In the genomic region with DNA sequence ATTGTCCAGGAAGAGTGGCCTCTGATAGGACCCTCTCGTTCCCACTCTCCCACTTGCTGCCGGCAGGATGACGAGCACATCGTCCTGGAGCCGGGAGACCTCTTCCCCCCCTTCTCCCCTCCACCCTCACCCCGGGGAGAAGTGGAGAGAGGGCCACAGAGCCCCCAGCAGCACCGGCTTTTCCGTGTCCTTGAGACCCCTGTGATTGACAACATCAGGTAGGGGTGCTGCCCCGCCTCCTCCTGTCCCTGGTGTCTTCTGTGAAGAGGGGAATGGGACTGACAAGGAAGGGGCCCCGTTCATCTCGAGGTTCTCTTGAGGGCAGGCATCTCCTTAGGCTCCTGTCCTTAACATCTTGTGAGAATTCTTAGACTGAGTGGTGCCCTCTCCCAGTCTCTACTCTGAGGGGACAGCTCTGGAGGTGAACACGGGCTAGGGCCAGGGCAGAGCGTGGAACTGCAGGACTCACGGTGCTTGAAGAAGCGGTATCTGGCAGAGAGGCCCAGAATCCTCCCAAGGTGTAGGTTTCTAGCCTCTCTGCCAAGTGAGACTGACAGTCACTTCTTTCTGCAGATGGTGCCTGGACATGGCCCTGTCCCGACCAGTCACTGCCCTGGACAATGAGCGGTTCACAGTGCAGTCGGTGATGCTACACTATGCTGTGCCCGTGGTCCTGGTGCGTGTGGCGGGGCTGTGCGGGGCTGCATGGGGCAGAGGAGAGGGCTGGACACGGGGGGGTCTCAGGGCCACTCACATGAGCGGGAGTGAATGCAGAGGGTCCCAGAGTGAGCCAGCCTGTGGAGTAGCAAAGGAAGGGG, we compare ENCODE assay signal across 20 cellular contexts. TPM values are rescaled to one million over a fixed set of nuclear protein-coding genes. Genes with fewer than 3 reads are reported as not detected.
DNase-seq lines count a peak whose midpoint lies in the region; ATAC-seq, FAIRE-seq and TF ChIP-seq lines count a peak whose summit lies in the region.
"Had no signal": no experiment of that assay in that cellular context is flagged by ENCODE, and none has a peak within 500 bp of the region (broad histone marks: within the 10 kb centered on the region; RNA-seq: fewer than 3 reads in every experiment).

No MANE protein-coding gene starts in this region.

- H3K4me3 Mint-ChIP-seq in CD4-positive, CD25-positive, alpha-beta regulatory T cell, result no peak overlapping the region
- H3K4me3 Mint-ChIP-seq in nephron progenitor cell, result no peak overlapping the region

- FAIRE-seq in D721Med (lab: Jason Lieb, UNC), result no peak

- H3K4me2 ChIP-seq in BLaER1, result peak overlapping the region; percentile 96

- peak overlapping the region; percentile 80 for H3K9ac ChIP-seq in BLaER1

- no peak for ATAC-seq in CD4-positive, CD25-positive, alpha-beta regulatory T cell (ENCODE audit: low read depth in 2 of 2)
- ATAC-seq: body of pancreas, left colon, mucosa of descending colon had no signal

- H3K4me1 Mint-ChIP-seq in CD4-positive, CD25-positive, alpha-beta regulatory T cell, result peaks cover 7 to 31% (median 15%) of the 10 kb centered on the region in 4 donors
- peaks cover 22% of the 10 kb centered on the region for H3K4me1 Mint-ChIP-seq in nephron progenitor cell

- H3K27ac ChIP-seq in BLaER1 (peak overlapping the region; percentile 96), cingulate gyrus (ENCODE audit: low read depth, low read length) (peak overlapping the region; percentile 39)
- no peak overlapping the region for H3K27ac ChIP-seq in CD4-positive, CD25-positive, alpha-beta regulatory T cell (ENCODE audit: insufficient read depth, low read length, poor library complexity, severe bottlenecking)
- H3K27ac ChIP-seq: sigmoid colon, WERI-Rb-1 had no signal

- peaks cover 96% of the 10 kb centered on the region for H3K4me1 ChIP-seq in BLaER1
- H3K4me1 ChIP-seq in CD4-positive, CD25-positive, alpha-beta regulatory T cell (ENCODE audit: control insufficient read depth, insufficient read depth, low read length, poor library complexity, severe bottlenecking), result peaks cover 17% of the 10 kb centered on the region
- H3K4me1 ChIP-seq: BE2C had no signal

- peaks cover 0 to 1% (median 0%) of the 10 kb centered on the region in 7 donors for H3K9me3 Mint-ChIP-seq in CD4-positive, CD25-positive, alpha-beta regulatory T cell
- no peaks in the 10 kb centered on the region for H3K9me3 Mint-ChIP-seq in nephron progenitor cell

- DNase-seq in CD4-positive, CD25-positive, alpha-beta regulatory T cell, result no peak
- DNase-seq in nephron progenitor cell (no peak), NCI-H2081 (lab: John Stamatoyannopoulos, UW) (no peak), D721Med (ENCODE audit: insufficient read length, low spot score) (no peak)
- DNase-seq in stimulated activated naive CD4-positive, alpha-beta T cell treated with Interleukin-2 at 50 U/mL for 16 hours (lab: John Stamatoyannopoulos, UW), result no peak
- DNase-seq: BE2C; cortex of kidney; foreskin melanocyte; HCEC 1CT; KBM-7; left colon; mucosa of descending colon; NCI-H2029 treated with DMSO at 0.1 percent for 48 hours; NCI-H510A; sigmoid colon; stimulated activated CD4-positive, alpha-beta T cell treated with anti-CD3 and anti-CD28 coated beads, Interleukin-2, amount 100 ng/mL, for 24 hours; WERI-Rb-1 had no signal

- peaks cover 28% of the 10 kb centered on the region for H3K36me3 ChIP-seq in BLaER1
- H3K36me3 ChIP-seq in CD4-positive, CD25-positive, alpha-beta regulatory T cell (ENCODE audit: control insufficient read depth, insufficient read depth, low read length), result peaks cover 19% of the 10 kb centered on the region

- no peaks in the 10 kb centered on the region for H4K20me1 ChIP-seq in BLaER1

- no peaks in the 10 kb centered on the region for H3K27me3 Mint-ChIP-seq in CD4-positive, CD25-positive, alpha-beta regulatory T cell
- peaks cover 7% of the 10 kb centered on the region for H3K27me3 Mint-ChIP-seq in nephron progenitor cell (ENCODE audit: low read depth, poor library complexity)

- no peaks in the 10 kb centered on the region for H3K9me3 ChIP-seq in BLaER1
- no peaks in the 10 kb centered on the region for H3K9me3 ChIP-seq in CD4-positive, CD25-positive, alpha-beta regulatory T cell (ENCODE audit: control insufficient read depth in 2 of 2, low read length in 2 of 2)
- H3K9me3 ChIP-seq: BE2C, body of pancreas, mucosa of descending colon, sigmoid colon had no signal

- peaks cover 18% of the 10 kb centered on the region for H3K36me3 Mint-ChIP-seq in CD4-positive, CD25-positive, alpha-beta regulatory T cell
- H3K36me3 Mint-ChIP-seq in nephron progenitor cell (ENCODE audit: low read depth), result no peaks in the 10 kb centered on the region

- TF ChIP-seq CTCF in nephron progenitor cell (IDR thresholded peaks at IDR 0.05) (no peak), D721Med (IDR thresholded peaks at IDR 0.05; ENCODE audit: insufficient read depth, missing control alignments) (no peak)

- peak overlapping the region; percentile 58 for H3K4me3 ChIP-seq in BLaER1
- H3K4me3 ChIP-seq in CD4-positive, CD25-positive, alpha-beta regulatory T cell (ENCODE audit: low read depth, low read length), result no peak overlapping the region
- H3K4me3 ChIP-seq: body of pancreas, mucosa of descending colon, sigmoid colon had no signal

- peak overlapping the region; percentile 71 to 92 (median 73) for H3K27ac Mint-ChIP-seq in CD4-positive, CD25-positive, alpha-beta regulatory T cell
- H3K27ac Mint-ChIP-seq in nephron progenitor cell, result peak overlapping the region; percentile 64

- no peaks in the 10 kb centered on the region for H3K27me3 ChIP-seq in BLaER1
- H3K27me3 ChIP-seq in CD4-positive, CD25-positive, alpha-beta regulatory T cell (ENCODE audit: control insufficient read depth, insufficient read depth, low read length), result no peaks in the 10 kb centered on the region
- H3K27me3 ChIP-seq: BE2C, body of pancreas, sigmoid colon had no signal

RNA-seq across cellular contexts. Expression of gene CASKIN2, which starts 26.4 kb away (rescaled TPM):
- total RNA-seq in CD4-positive, CD25-positive, alpha-beta regulatory T cell, result 0.44 TPM
- under 1 TPM in 1 of 4 donors, not detected in 3; 0.24 TPM for polyA plus RNA-seq in CD4-positive, CD25-positive, alpha-beta regulatory T cell

RNA-seq across cellular contexts. Expression of gene TSEN54, which starts 27.4 kb away (rescaled TPM):
- total RNA-seq in CD4-positive, CD25-positive, alpha-beta regulatory T cell, result 35.2 TPM
- 10 to 100 TPM; 42.7 to 54.6 (median 52.9) TPM for polyA plus RNA-seq in CD4-positive, CD25-positive, alpha-beta regulatory T cell

RNA-seq across cellular contexts. Expression of gene TMEM94, which starts 32.5 kb away (rescaled TPM):
- total RNA-seq in CD4-positive, CD25-positive, alpha-beta regulatory T cell, result 94.7 TPM
- 1 to 10 TPM; 4.0 to 8.4 (median 6.2) TPM for polyA plus RNA-seq in CD4-positive, CD25-positive, alpha-beta regulatory T cell

RNA-seq across cellular contexts. Expression of gene LLGL2, which starts 36.6 kb away (rescaled TPM):
- total RNA-seq in CD4-positive, CD25-positive, alpha-beta regulatory T cell, result 44.1 TPM
- 10 to 100 TPM; 13.6 to 19.2 (median 16.8) TPM for polyA plus RNA-seq in CD4-positive, CD25-positive, alpha-beta regulatory T cell
